ENCODE assay signal across 26 cellular contexts in genomic region chr1:22289251-22289995, GRCh38.
A peak's percentile ranks its signal among the peaks of the same experiment; 100 is the strongest.
DNase-seq lines count a peak whose midpoint lies in the region; ATAC-seq and TF ChIP-seq lines count a peak whose summit lies in the region.
"Had no signal": no experiment of that assay in that cellular context is flagged by ENCODE, and none has a peak within 500 bp of the region (broad histone marks: within the 10 kb centered on the region; RNA-seq: fewer than 3 reads in every experiment).

No MANE protein-coding gene starts in this region.

- no peaks in the 10 kb centered on the region for H3K9me3 ChIP-seq in hepatocyte (ENCODE audit: low read depth)
- no peaks in the 10 kb centered on the region for H3K9me3 ChIP-seq in parathyroid adenoma (ENCODE audit: control insufficient read depth, low read length)
- H3K9me3 ChIP-seq: ascending aorta, HAP-1, testis had no signal

- ATAC-seq in GM18519 (IDR thresholded peaks at IDR 0.05; ENCODE audit: low FRiP score, unreplicated experiment) = no peak
- ATAC-seq: gastroesophageal sphincter had no signal

- peaks cover 8% of the 10 kb centered on the region for H3K4me1 ChIP-seq in hepatocyte (ENCODE audit: insufficient read depth)
- peaks cover 7% of the 10 kb centered on the region for H3K4me1 ChIP-seq in parathyroid adenoma
- H3K4me1 ChIP-seq: ascending aorta, gastroesophageal sphincter, HAP-1 had no signal

- DNase-seq in EH (ENCODE audit: low read depth) (peak; percentile 11), amniotic epithelial cell (ENCODE audit: low read depth) (peak; percentile 92), hepatocyte (ENCODE audit: low spot score) (peak; percentile 52), NCI-H748 (lab: John Stamatoyannopoulos, UW; ENCODE audit: unreplicated experiment) (no peak), germinal center (ENCODE audit: low spot score) (no peak)
- no peak for DNase-seq in activated naive CD4-positive, alpha-beta T cell treated with anti-CD3 and anti-CD28 coated beads, Interleukin-2, amount 50 U/mL, for 16 hours
- DNase-seq: activated CD4-positive, alpha-beta T cell treated with anti-CD3 and anti-CD28 coated beads for 4 hours; C1 segment of cervical spinal cord; cerebellar nuclear complex; DND-41; effector memory CD4-positive, alpha-beta T cell; NCI-H1048; NCI-H1694 treated with DMSO at 0.1 percent for 48 hours; NCI-H2171 treated with DMSO at 0.1 percent for 48 hours; NCI-H526 treated with DMSO at 0.1 percent for 48 hours; nucleus accumbens; stimulated activated CD4-positive, alpha-beta T cell treated with anti-CD3 and anti-CD28 coated beads, Interleukin-12 subunit alpha, Interleukin-12 subunit beta, amount 100 ng/mL, for 4 hours; stimulated activated CD4-positive, alpha-beta T cell treated with anti-CD3 and anti-CD28 coated beads, Interleukin-4, amount 100 ng/mL, for 24 hours; stimulated activated naive B cell treated with anti-CD40 and anti-IgM and Interleukin-4, amounts not matched to agents 10 μg/mL and 1 μg/mL and 100 μg/mL, for 72 hours; T-helper 2 cell; testis had no signal

- H2AFZ ChIP-seq in hepatocyte (no peak overlapping the region), parathyroid adenoma (peak overlapping the region; percentile 72)

- no peaks in the 10 kb centered on the region for H3K9me2 ChIP-seq in hepatocyte (replicated peaks; ENCODE audit: insufficient read depth)

- no peak overlapping the region for H3K9ac ChIP-seq in parathyroid adenoma

- H3K36me3 ChIP-seq in hepatocyte (replicated peaks; ENCODE audit: insufficient read depth, low read depth) (no peaks in the 10 kb centered on the region), parathyroid adenoma (ENCODE audit: control insufficient read depth, insufficient read depth, low read length) (no peaks in the 10 kb centered on the region)
- H3K36me3 ChIP-seq: ascending aorta, gastroesophageal sphincter, HAP-1 had no signal

- H3K4me2 ChIP-seq in hepatocyte (no peak overlapping the region), parathyroid adenoma (ENCODE audit: low read length) (no peak overlapping the region)

- WGBS in hepatocyte (ENCODE audit: low lambda C conversion rate, missing lambda C conversion rate) = 81% methylated on average over 12 of the region's 12 CpGs

- no peaks in the 10 kb centered on the region for H3K27me3 ChIP-seq in hepatocyte
- no peaks in the 10 kb centered on the region for H3K27me3 ChIP-seq in parathyroid adenoma (ENCODE audit: control insufficient read depth, insufficient read depth, low read length)
- H3K27me3 ChIP-seq: ascending aorta, testis had no signal

- H4K20me1 ChIP-seq in hepatocyte (ENCODE audit: insufficient read depth, poor library complexity, severe bottlenecking) = no peaks in the 10 kb centered on the region

- TF ChIP-seq CTCF in hepatocyte (IDR thresholded peaks at IDR 0.05; ENCODE audit: poor library complexity) (no peak), parathyroid adenoma (IDR thresholded peaks at IDR 0.05) (no peak)

- no peaks in the 10 kb centered on the region for H3K79me2 ChIP-seq in hepatocyte
- no peaks in the 10 kb centered on the region for H3K79me2 ChIP-seq in parathyroid adenoma

- no peak overlapping the region for H3K4me3 ChIP-seq in hepatocyte
- H3K4me3 ChIP-seq in parathyroid adenoma (ENCODE audit: low read depth, low read length) = no peak overlapping the region
- H3K4me3 ChIP-seq: ascending aorta, gastroesophageal sphincter, HAP-1, testis had no signal

- H3K27ac ChIP-seq in hepatocyte (no peak overlapping the region), parathyroid adenoma (no peak overlapping the region)
- H3K27ac ChIP-seq: ascending aorta, gastroesophageal sphincter, testis had no signal

Comparison
In these comparisons a context has a peak if more than half of its experiments do, and no peak if none do; other contexts are left out.
1. DNase-seq: peak in EH (single experiment), amniotic epithelial cell (single experiment) and hepatocyte (single experiment); none in NCI-H748 (single experiment), activated naive CD4-positive, alpha-beta T cell treated with anti-CD3 and anti-CD28 coated beads, Interleukin-2, amount 50 U/mL, for 16 hours (single experiment) and germinal center (single experiment).